22 cellular contexts compared by ENCODE assay signal in the genomic region with DNA sequence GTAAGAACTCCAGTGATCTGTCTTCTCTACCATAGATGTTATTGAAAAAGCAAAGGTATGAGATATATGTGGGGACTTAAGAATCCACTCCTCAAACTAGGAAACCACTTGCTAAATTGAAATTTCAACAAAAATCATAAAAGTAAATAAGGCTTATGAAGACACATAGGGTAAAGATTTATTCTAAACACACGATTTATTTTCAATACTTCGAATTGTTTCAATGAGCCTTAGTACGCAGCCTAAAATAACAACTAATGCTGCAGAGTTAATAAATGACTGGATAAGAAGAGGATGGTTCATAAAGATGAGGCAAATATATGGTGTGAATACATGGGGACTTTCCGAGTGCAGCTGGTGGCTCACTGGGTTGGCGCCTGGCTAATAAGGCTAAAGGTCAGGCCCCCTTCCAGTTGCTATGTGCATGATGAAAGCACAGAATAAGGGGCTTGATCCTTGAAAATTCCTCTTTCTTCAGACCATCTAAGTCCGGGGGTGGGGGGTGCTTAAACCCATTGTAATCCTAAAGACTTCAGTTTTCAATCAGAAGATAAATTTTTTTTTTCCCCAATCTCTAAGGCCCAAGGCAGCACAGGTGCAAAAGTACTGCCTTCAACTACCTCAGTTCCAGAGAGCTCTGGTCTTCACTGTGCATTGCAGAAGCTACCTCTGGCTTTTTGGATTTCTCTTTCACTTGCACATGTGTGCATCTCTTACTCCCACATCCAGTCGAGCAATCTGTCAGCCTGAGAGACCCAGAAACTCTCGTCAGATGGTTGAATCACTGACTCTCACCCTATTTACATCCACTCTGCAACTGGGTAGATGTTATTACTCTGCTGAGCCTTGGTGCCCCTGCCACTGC.
A peak's percentile ranks its signal among the peaks of the same experiment; 100 is the strongest.
DNase-seq lines count a peak whose midpoint lies in the region; ATAC-seq, FAIRE-seq and TF ChIP-seq lines count a peak whose summit lies in the region.
"Had no signal": no experiment of that assay in that cellular context is flagged by ENCODE, and none has a peak within 500 bp of the region (broad histone marks: within the 10 kb centered on the region; RNA-seq: fewer than 3 reads in every experiment).

No MANE protein-coding gene starts in this region.

- no peaks in the 10 kb centered on the region for H3K36me3 ChIP-seq in GM12878 (ENCODE audit: control insufficient read depth in 2 of 2, insufficient read depth in 2 of 2, low read length in 1 of 2)
- no peaks in the 10 kb centered on the region for H3K36me3 ChIP-seq in neuronal stem cell (replicated peaks in 1 of 2; ENCODE audit: control insufficient read depth in 2 of 2, insufficient read depth in 2 of 2, low read length in 2 of 2)
- H3K36me3 ChIP-seq: BE2C; BLaER1 treated with 17β-estradiol and CSF1 and Interleukin-3, amounts not matched to agents 10 nM and 100 nM had no signal

- TF ChIP-seq CTCF in GM12878 (IDR thresholded peaks at IDR 0.05 in 2 of 3, conservative IDR thresholded peaks at IDR 0.05 in 1 of 3; ENCODE audit: control insufficient read depth in 2 of 3, extremely low read depth in 1 of 3, insufficient read depth in 1 of 3, low read depth in 3 of 3, low read length in 3 of 3): no peak
- no peak for TF ChIP-seq CTCF in GM10266 (IDR thresholded peaks at IDR 0.05; ENCODE audit: control insufficient read depth, insufficient read depth, low read depth, missing control alignments)

- CTCF ChIA-PET in GM12878 (lab: Yijun Ruan, JAX): interaction anchor here (0.9 to 1.9 kb wide), 2 partner anchors 30 to 90 kb away, joined by 3 to 6 read pairs; no protein-coding TSS in a partner anchor

- H3K27ac ChIP-seq in GM12878 (ENCODE audit: control insufficient read depth, insufficient read depth) (no peak overlapping the region), neuronal stem cell (replicated peaks; ENCODE audit: low read length) (peak overlapping the region; percentile 36)
- H3K27ac ChIP-seq: 22Rv1; BLaER1 treated with 17β-estradiol and CSF1 and Interleukin-3, amounts not matched to agents 10 nM and 100 nM; GM23248 had no signal

- DNase-seq in Ammon's horn (ENCODE audit: low spot score) (peak; percentile 45), GM12878 (ENCODE audit: low read depth, low spot score) (no peak), neuronal stem cell (ENCODE audit: low spot score) (no peak), NOMO-1 treated with dmso at 0.1 percent for 144 hours (lab: John Stamatoyannopoulos, UW; ENCODE audit: unreplicated experiment) (no peak), epidermal melanocyte (ENCODE audit: insufficient read length, low spot score) (no peak), GM10266 (ENCODE audit: extremely low spot score) (no peak)
- DNase-seq: BE2C; Calu3; CD4-positive, alpha-beta T cell; CD8-positive, alpha-beta memory T cell; DMS53; DMS79 treated with DMSO at 0.1 percent for 48 hours; GF-D8; GM23248; H9 had no signal

- POLR2A ChIA-PET in GM12878 (lab: Charles Lee): no interaction called here

- H4K8ac ChIP-seq in neuronal stem cell (ENCODE audit: low read depth, low read length): no peak overlapping the region

- no peaks in the 10 kb centered on the region for H3K79me2 ChIP-seq in GM12878 (ENCODE audit: control insufficient read depth, insufficient read depth, low read length)

- no peak for TF ChIP-seq POLR2A in GM12878 (IDR thresholded peaks at IDR 0.05; ENCODE audit: low read depth, low read length)

- no peaks in the 10 kb centered on the region for H4K20me1 ChIP-seq in GM12878 (ENCODE audit: control insufficient read depth, insufficient read depth)
- H4K20me1 ChIP-seq: BLaER1 treated with 17β-estradiol and CSF1 and Interleukin-3, amounts not matched to agents 10 nM and 100 nM had no signal

- RAD21 ChIA-PET in GM12878 (lab: Charles Lee; ENCODE audit: unreplicated experiment): interaction anchor here (0.9 to 2.3 kb wide), 10 partner anchors 28 to 789 kb away, joined by 3 to 8 read pairs (median 3); no protein-coding TSS in a partner anchor

- H3K79me1 ChIP-seq in neuronal stem cell (ENCODE audit: low read depth, low read length): no peaks in the 10 kb centered on the region

- no peak overlapping the region for H2BK15ac ChIP-seq in neuronal stem cell (ENCODE audit: low read length)

- no peak overlapping the region for H2BK5ac ChIP-seq in neuronal stem cell (ENCODE audit: low read length)

- H3K4me2 ChIP-seq in GM12878 (ENCODE audit: control insufficient read depth, insufficient read depth): no peak overlapping the region
- no peak overlapping the region for H3K4me2 ChIP-seq in neuronal stem cell (ENCODE audit: insufficient read depth, low read length, poor library complexity, severe bottlenecking)
- H3K4me2 ChIP-seq: BLaER1 treated with 17β-estradiol and CSF1 and Interleukin-3, amounts not matched to agents 10 nM and 100 nM had no signal

- WGBS in GM12878 (ENCODE audit: insufficient coverage, insufficient replicate concordance, low lambda C conversion rate, missing lambda C conversion rate): 25% methylated on average over 8 of the region's 8 CpGs
- WGBS in neuronal stem cell (ENCODE audit: extremely low coverage in 2 of 2, insufficient read length in 2 of 2, insufficient replicate concordance in 1 of 2), 2 donors: no CpG with 5 or more reads among the region's 8 CpGs

- no peak overlapping the region for H4K91ac ChIP-seq in neuronal stem cell (ENCODE audit: low read depth, low read length, poor library complexity)

- intact Hi-C loops in GM12878 (cut with micrococcal nuclease; ENCODE audit: unreplicated experiment): loop anchor here (5.0 to 10.0 kb wide), 2 partner anchors 88 to 789 kb away; no protein-coding TSS in a partner anchor

- H3K23ac ChIP-seq in neuronal stem cell (ENCODE audit: low read depth, low read length, poor library complexity): no peak overlapping the region

- H2AK5ac ChIP-seq in neuronal stem cell (ENCODE audit: low read depth, low read length): no peak overlapping the region

- SMC1A ChIA-PET in GM12878 (lab: Charles Lee; ENCODE audit: uncharacterized antibody, unreplicated experiment): interaction anchor here (0.6 to 2.8 kb wide), 17 partner anchors 12 to 816 kb away, joined by 3 to 21 read pairs (median 3); no protein-coding TSS in a partner anchor

- no peak overlapping the region for H3K14ac ChIP-seq in neuronal stem cell (ENCODE audit: low read length)

- H2BK12ac ChIP-seq in neuronal stem cell (ENCODE audit: low read length): no peak overlapping the region

- H3K9ac ChIP-seq in GM12878 (ENCODE audit: control insufficient read depth, insufficient read depth, low read length): no peak overlapping the region
- H3K9ac ChIP-seq in neuronal stem cell (ENCODE audit: low read depth, low read length, poor library complexity): no peak overlapping the region
- H3K9ac ChIP-seq: BLaER1 treated with 17β-estradiol and CSF1 and Interleukin-3, amounts not matched to agents 10 nM and 100 nM; GM23248 had no signal

- no peak overlapping the region for H2BK120ac ChIP-seq in neuronal stem cell (ENCODE audit: low read depth, low read length)

- peak; percentile 46 for ATAC-seq in GM21786 (IDR thresholded peaks at IDR 0.05; ENCODE audit: unreplicated experiment)
- peak; percentile 78 for ATAC-seq in GM12878
- no peak for ATAC-seq in GM21526 (IDR thresholded peaks at IDR 0.05; ENCODE audit: low FRiP score, unreplicated experiment)
- ATAC-seq: HCT116 had no signal

- H2AFZ ChIP-seq in GM12878 (ENCODE audit: control insufficient read depth, low read depth, low read length) (no peak overlapping the region), neuronal stem cell (ENCODE audit: low read length) (no peak overlapping the region)
- H2AFZ ChIP-seq: GM23248 had no signal

- FAIRE-seq in GM12878 (lab: Jason Lieb, UNC): no peak
- FAIRE-seq: A204.1, GM19239 had no signal

- in situ Hi-C loops in GM12878 (cut with MboI): no loop called here

- H3K4me1 ChIP-seq in GM12878 (ENCODE audit: control insufficient read depth, insufficient read depth, low read length): no peaks in the 10 kb centered on the region
- H3K4me1 ChIP-seq in neuronal stem cell (ENCODE audit: control insufficient read depth in 2 of 2, insufficient read depth in 1 of 2, low read depth in 1 of 2, low read length in 2 of 2): peaks cover 11 to 38% of the 10 kb centered on the region in 2 donors
- H3K4me1 ChIP-seq: BE2C; BLaER1 treated with 17β-estradiol and CSF1 and Interleukin-3, amounts not matched to agents 10 nM and 100 nM had no signal

- H3K4me3 ChIP-seq in GM12878: no peak overlapping the region
- no peak overlapping the region for H3K4me3 ChIP-seq in neuronal stem cell (ENCODE audit: low read length in 2 of 2)
- H3K4me3 ChIP-seq: BLaER1 treated with 17β-estradiol and CSF1 and Interleukin-3, amounts not matched to agents 10 nM and 100 nM; GM23248 had no signal

- H3K9me3 ChIP-seq in GM12878 (replicated peaks; ENCODE audit: control insufficient read depth, insufficient read depth, low read length): no peaks in the 10 kb centered on the region; the same call in 2 of the 3 replicates
- H3K9me3 ChIP-seq in neuronal stem cell (replicated peaks in 1 of 2; ENCODE audit: control insufficient read depth in 2 of 2, insufficient read depth in 1 of 2, low read depth in 1 of 2, low read length in 2 of 2): peaks cover 3 to 6% of the 10 kb centered on the region in 2 donors
- H3K9me3 ChIP-seq: BE2C had no signal

- H3K4ac ChIP-seq in neuronal stem cell (ENCODE audit: low read length): no peak overlapping the region

- no peak overlapping the region for H3K18ac ChIP-seq in neuronal stem cell (ENCODE audit: low read length)

- no TSS peak for BruUV-seq in GM12878 (replicated peaks; lab: Mats Ljungman, UMichigan)

- H3K27me3 ChIP-seq in GM12878 (replicated peaks in 1 of 2; ENCODE audit: control insufficient read depth in 2 of 2, insufficient read depth in 2 of 2, low read length in 1 of 2) (no peaks in the 10 kb centered on the region), neuronal stem cell (ENCODE audit: control insufficient read depth in 3 of 3, insufficient read depth in 3 of 3, low read depth in 1 of 3, low read length in 3 of 3) (no peaks in the 10 kb centered on the region)
- H3K27me3 ChIP-seq: BE2C; BLaER1 treated with 17β-estradiol and CSF1 and Interleukin-3, amounts not matched to agents 10 nM and 100 nM had no signal

- TF ChIP-seq RAD21 in GM12878 (IDR thresholded peaks at IDR 0.05; ENCODE audit: insufficient read depth, low read depth, low read length): no peak

- TF ChIP-seq EP300 in GM12878 (IDR thresholded peaks at IDR 0.05; ENCODE audit: borderline replicate concordance in 1 of 2, control insufficient read depth in 1 of 2, low read depth in 2 of 2, low read length in 2 of 2): no peak

TF ChIP-seq in GM12878, 131 proteins besides CTCF, POLR2A, EP300 and RAD21 (continues in another document):
- TF ChIP-seq BHLHE40 (IDR thresholded peaks at IDR 0.05; ENCODE audit: borderline replicate concordance in 1 of 2, low read depth in 2 of 2, low read length in 1 of 2): no peak
- TF ChIP-seq, protein P1, sequence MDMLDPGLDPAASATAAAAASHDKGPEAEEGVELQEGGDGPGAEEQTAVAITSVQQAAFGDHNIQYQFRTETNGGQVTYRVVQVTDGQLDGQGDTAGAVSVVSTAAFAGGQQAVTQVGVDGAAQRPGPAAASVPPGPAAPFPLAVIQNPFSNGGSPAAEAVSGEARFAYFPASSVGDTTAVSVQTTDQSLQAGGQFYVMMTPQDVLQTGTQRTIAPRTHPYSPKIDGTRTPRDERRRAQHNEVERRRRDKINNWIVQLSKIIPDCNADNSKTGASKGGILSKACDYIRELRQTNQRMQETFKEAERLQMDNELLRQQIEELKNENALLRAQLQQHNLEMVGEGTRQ (IDR thresholded peaks at IDR 0.05; ENCODE audit: borderline replicate concordance, low read depth, low read length): no peak
- TF ChIP-seq IKZF1 (conservative IDR thresholded peaks at IDR 0.05): peak; percentile 61
